9 cellular contexts compared by ENCODE assay signal in the genomic region with DNA sequence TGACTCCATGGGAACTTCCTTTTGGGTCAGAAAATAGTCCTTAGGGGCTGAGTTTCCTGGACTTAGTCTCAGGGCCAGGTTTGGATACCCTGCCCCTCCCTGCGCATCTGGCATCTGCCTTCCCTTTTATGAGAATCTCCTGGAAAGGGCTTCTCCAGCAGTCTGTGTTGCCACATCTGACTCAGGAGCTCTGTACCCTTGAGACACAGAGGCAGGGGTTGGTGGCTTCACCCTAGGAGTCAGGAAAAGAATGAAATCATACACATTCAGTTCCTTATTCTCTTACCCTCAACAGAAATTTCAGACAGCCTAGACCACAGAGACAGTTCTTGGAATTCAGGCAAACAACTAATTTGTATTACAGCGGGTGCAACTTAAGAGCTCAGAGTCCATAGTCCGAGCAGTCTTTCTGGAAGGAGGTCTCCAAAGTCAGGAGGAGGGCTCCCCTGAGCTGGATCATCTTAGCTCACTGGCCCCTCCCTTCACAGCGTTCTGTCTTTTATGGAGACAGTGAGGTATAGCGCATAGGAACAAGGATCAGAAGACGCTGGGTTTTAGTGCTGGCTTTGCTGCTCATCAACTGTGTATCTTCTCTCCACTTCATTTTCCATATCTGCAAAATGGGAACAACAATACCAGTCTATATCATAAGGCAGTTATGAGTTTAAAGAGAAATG. TPM values are rescaled to one million over a fixed set of nuclear protein-coding genes. Genes with fewer than 3 reads are reported as not detected.
A peak's percentile ranks its signal among the peaks of the same experiment; 100 is the strongest.
DNase-seq lines count a peak whose midpoint lies in the region; ATAC-seq and TF ChIP-seq lines count a peak whose summit lies in the region.
"Had no signal": no experiment of that assay in that cellular context is flagged by ENCODE, and none has a peak within 500 bp of the region (broad histone marks: within the 10 kb centered on the region; RNA-seq: fewer than 3 reads in every experiment).

No MANE protein-coding gene starts in this region.

- intact Hi-C loops in prostate gland (cut with DNase I): no loop called here

- H3K4me1 ChIP-seq in rectal smooth muscle tissue (ENCODE audit: control insufficient read depth, insufficient read depth, low read length) (peaks cover 4% of the 10 kb centered on the region), prostate gland (replicated peaks) (no peaks in the 10 kb centered on the region)

- POLR2A ChIA-PET in RWPE1 (lab: Yijun Ruan, JAX; ENCODE audit: low non-redundant PET): no interaction called here

- H3K27me3 ChIP-seq in rectal smooth muscle tissue (ENCODE audit: control insufficient read depth, insufficient read depth, low read length) (no peaks in the 10 kb centered on the region), prostate gland (replicated peaks; ENCODE audit: insufficient read depth) (no peaks in the 10 kb centered on the region)

- TF ChIP-seq POLR2A in prostate gland (IDR thresholded peaks at IDR 0.05): no peak

- no peak overlapping the region for H3K4me3 ChIP-seq in rectal smooth muscle tissue (ENCODE audit: low read length)
- no peak overlapping the region for H3K4me3 ChIP-seq in prostate gland

- no peaks in the 10 kb centered on the region for H3K9me3 ChIP-seq in prostate gland

- WGBS in prostate gland: 83% methylated on average over 6 of the region's 6 CpGs

- peak; percentile 45 for DNase-seq in GDM1 (lab: John Stamatoyannopoulos, UW)
- DNase-seq in RWPE1 (ENCODE audit: low spot score): no peak
- peak; percentile 92 for DNase-seq in fibroblast of gingiva (ENCODE audit: low read depth)
- DNase-seq in prostate gland (ENCODE audit: low spot score): no peak
- DNase-seq in COR-L47 (lab: John Stamatoyannopoulos, UW): no peak
- DNase-seq: activated naive CD4-positive, alpha-beta T cell treated with Interleukin-2 at 50 U/mL for 16 hours had no signal

- no peak overlapping the region for H3K9ac ChIP-seq in rectal smooth muscle tissue (ENCODE audit: low read length)

- H3K36me3 ChIP-seq in rectal smooth muscle tissue (ENCODE audit: control insufficient read depth, insufficient read depth, low read length) (no peaks in the 10 kb centered on the region), prostate gland (no peaks in the 10 kb centered on the region)

- TF ChIP-seq CTCF in RWPE1 (conservative IDR thresholded peaks at IDR 0.05; ENCODE audit: low read depth) (no peak), prostate gland (IDR thresholded peaks at IDR 0.05) (no peak)

- ATAC-seq in GM19452 (IDR thresholded peaks at IDR 0.05; ENCODE audit: unreplicated experiment) (no peak), GM18873 (IDR thresholded peaks at IDR 0.05; ENCODE audit: low FRiP score, unreplicated experiment) (no peak)

- H3K27ac ChIP-seq in RWPE1 (peak overlapping the region; percentile 97), rectal smooth muscle tissue (ENCODE audit: low read depth, low read length) (peak overlapping the region; percentile 11), prostate gland (no peak overlapping the region)

- CTCF ChIA-PET in RWPE1 (lab: Yijun Ruan, JAX): interaction anchor here (1.0 kb wide), 1 partner anchor 19 kb away, joined by 4 read pairs; no protein-coding TSS in a partner anchor

RNA-seq across cellular contexts. Expression of a gene that starts 3.0 kb away (rescaled TPM):
- total RNA-seq in prostate gland: 10 to 100 TPM in 1 of 2 donors, 1 to 10 TPM in 1; 7.1 to 11.0 TPM

RNA-seq across cellular contexts. Expression of a gene that starts 33.6 kb away (rescaled TPM):
- total RNA-seq in prostate gland: 10 to 100 TPM; 41.9 to 47.8 TPM

Comparison
In these comparisons a context has a peak if more than half of its experiments do, and no peak if none do; other contexts are left out.
1. DNase-seq: peak in GDM1 (single experiment) and fibroblast of gingiva (single experiment); none in RWPE1 (single experiment), prostate gland (single experiment) and COR-L47 (single experiment).
2. H3K27ac ChIP-seq: peak in RWPE1 (single experiment) and rectal smooth muscle tissue (single experiment); none in prostate gland (0 of 2).